Comparison of ENCODE assay signal across 9 cellular contexts in genomic region chr3:190883973-190884832, GRCh38. TPM values are rescaled to one million over a fixed set of nuclear protein-coding genes. Genes with fewer than 3 reads are reported as not detected.
DNase-seq lines count a peak whose midpoint lies in the region; ATAC-seq, FAIRE-seq and TF ChIP-seq lines count a peak whose summit lies in the region.
"Had no signal": no experiment of that assay in that cellular context is flagged by ENCODE, and none has a peak within 500 bp of the region (broad histone marks: within the 10 kb centered on the region; RNA-seq: fewer than 3 reads in every experiment).

No MANE protein-coding gene starts in this region.

- H3K4me1 ChIP-seq in A549 = no peaks in the 10 kb centered on the region
- no peaks in the 10 kb centered on the region for H3K4me1 ChIP-seq in H1 (replicated peaks in 1 of 4; ENCODE audit: control insufficient read depth in 3 of 4, insufficient read depth in 4 of 4, low read length in 3 of 4)
- no peaks in the 10 kb centered on the region for H3K4me1 ChIP-seq in mucosa of descending colon (ENCODE audit: low read depth)

- no peaks in the 10 kb centered on the region for H3K79me2 ChIP-seq in H1 (ENCODE audit: control insufficient read depth in 1 of 2, insufficient read depth in 2 of 2, low read length in 2 of 2)

- H3K27ac ChIP-seq in A549 (no peak overlapping the region), H1 (ENCODE audit: low read depth, low read length) (no peak overlapping the region)

- no peak overlapping the region for H2AK5ac ChIP-seq in H1 (ENCODE audit: low read depth, low read length)

- POLR2A ChIA-PET in A549 (lab: Yijun Ruan, JAX) = no interaction called here
- POLR2A ChIA-PET in H1 (lab: Charles Lee; ENCODE audit: partially characterized antibody) = no interaction called here

- no peaks in the 10 kb centered on the region for H3K23me2 ChIP-seq in H1 (ENCODE audit: low read depth, low read length)

- H3K18ac ChIP-seq in H1 (ENCODE audit: extremely low read depth, low read length) = no peak overlapping the region

- no peak overlapping the region for H2BK20ac ChIP-seq in H1 (ENCODE audit: low read length)

- no peak overlapping the region for H3K9ac ChIP-seq in H1 (replicated peaks in 1 of 4; ENCODE audit: extremely low read depth in 1 of 4, low read depth in 3 of 4, low read length in 3 of 4)

- DNase-seq in A549 (ENCODE audit: low read depth in 1 of 2, low spot score in 1 of 2) = peak in 1 of 2 experiments; percentile 54
- peak; percentile 67 for DNase-seq in GM03348 (ENCODE audit: low spot score)
- peak; percentile 69 for DNase-seq in HCEC 1CT
- DNase-seq in LoVo (ENCODE audit: low spot score) = peak; percentile 72
- DNase-seq in RPMI8226 = peak; percentile 74
- peak; percentile 27 to 51 for DNase-seq in H1 (ENCODE audit: low read depth in 1 of 2, low spot score in 2 of 2)
- peak in 1 of 3 donors; percentile 51 for DNase-seq in mucosa of descending colon
- DNase-seq in activated effector memory CD4-positive, alpha-beta T cell treated with Interleukin-2 at 50 U/mL for 16 hours = no peak

- peak; percentile 45 to 53; a peak in 4 of 5 replicates for TF ChIP-seq RAD21 in A549 (conservative IDR thresholded peaks at IDR 0.05 in 1 of 2, IDR thresholded peaks at IDR 0.05 in 1 of 2)
- peak; percentile 68 to 72 for TF ChIP-seq RAD21 in H1 (IDR thresholded peaks at IDR 0.05 in 1 of 2, conservative IDR thresholded peaks at IDR 0.05 in 1 of 2; ENCODE audit: low read depth in 2 of 2, low read length in 2 of 2)

- FAIRE-seq in A549 (lab: Jason Lieb, UNC) = no peak
- peak; percentile 72 for FAIRE-seq in H1 (lab: Jason Lieb, UNC)

- no peak overlapping the region for H3K4ac ChIP-seq in H1 (replicated peaks; ENCODE audit: insufficient read length, low read depth, low read length)

- H3K79me1 ChIP-seq in H1 (ENCODE audit: low read depth, low read length) = no peaks in the 10 kb centered on the region

- no peak overlapping the region for H4K91ac ChIP-seq in H1 (replicated peaks; ENCODE audit: insufficient read length, low read length)

- H3K9me3 ChIP-seq in A549 = no peaks in the 10 kb centered on the region
- no peaks in the 10 kb centered on the region for H3K9me3 ChIP-seq in H1 (ENCODE audit: insufficient read depth in 2 of 2, low read depth in 1 of 2, low read length in 1 of 2)
- H3K9me3 ChIP-seq in mucosa of descending colon = no peaks in the 10 kb centered on the region

- H3K56ac ChIP-seq in H1 (replicated peaks; ENCODE audit: insufficient read length, low read depth, low read length) = no peak overlapping the region

- no peak overlapping the region for H2BK12ac ChIP-seq in H1 (ENCODE audit: low read depth, low read length)

- TF ChIP-seq POLR2A in A549 (IDR thresholded peaks at IDR 0.05; ENCODE audit: low read length) = no peak
- no peak for TF ChIP-seq POLR2A in H1 (IDR thresholded peaks at IDR 0.05; ENCODE audit: control extremely low read depth in 1 of 2, low read depth in 2 of 2, low read length in 2 of 2)

- TF ChIP-seq CTCF in A549 (IDR thresholded peaks at IDR 0.05) = peak; percentile 75
- peak in 2 of 3 experiments; percentile 59 to 84; a peak in 3 of 4 replicates for TF ChIP-seq CTCF in H1 (IDR thresholded peaks at IDR 0.05; ENCODE audit: control extremely low read depth in 1 of 3, insufficient read depth in 1 of 3, low read depth in 1 of 3, low read length in 3 of 3)
- peak; percentile 53 for TF ChIP-seq CTCF in mucosa of descending colon (IDR thresholded peaks at IDR 0.05)

- H3K4me3 ChIP-seq in A549 = no peak overlapping the region
- no peak overlapping the region for H3K4me3 ChIP-seq in H1 (ENCODE audit: extremely low read depth in 1 of 4, insufficient read depth in 2 of 4, low read depth in 3 of 4, low read length in 4 of 4)
- H3K4me3 ChIP-seq in mucosa of descending colon = no peak overlapping the region

- no peaks in the 10 kb centered on the region for H3K27me3 ChIP-seq in H1 (replicated peaks in 1 of 4; ENCODE audit: control insufficient read depth in 3 of 4, extremely low read depth in 1 of 4, insufficient read depth in 3 of 4, low read length in 3 of 4)

- H3K14ac ChIP-seq in H1 (ENCODE audit: insufficient read length) = no peak overlapping the region

- no peak overlapping the region for H2BK5ac ChIP-seq in H1 (ENCODE audit: low read depth, low read length)

- intact Hi-C loops in mucosa of descending colon (cut with DNase I, micrococcal nuclease) = no loop called here

- CTCF ChIA-PET in A549 (lab: Yijun Ruan, JAX) = interaction anchor here (0.6 to 4.4 kb wide), 9 partner anchors 10 to 359 kb away, joined by 3 to 33 read pairs (median 3); no protein-coding TSS in a partner anchor
- CTCF ChIA-PET in H1 (lab: Charles Lee; ENCODE audit: partially characterized antibody) = interaction anchor here (0.5 to 6.3 kb wide), 36 partner anchors 8 to 738 kb away, joined by 3 to 70 read pairs (median 4); no protein-coding TSS in a partner anchor

- no peak overlapping the region for H4K8ac ChIP-seq in H1 (ENCODE audit: extremely low read depth, insufficient read depth, low read length)

- no peaks in the 10 kb centered on the region for H3K36me3 ChIP-seq in H1 (ENCODE audit: control insufficient read depth in 2 of 4, insufficient read depth in 4 of 4, low read length in 3 of 4)
- H3K36me3 ChIP-seq in mucosa of descending colon (ENCODE audit: low read depth) = no peaks in the 10 kb centered on the region

- no peak overlapping the region for H2BK120ac ChIP-seq in H1 (replicated peaks; ENCODE audit: low read depth, low read length)

- peak overlapping the region; percentile 47; the same call in 1 of the 2 replicates for H2AFZ ChIP-seq in H1 (ENCODE audit: low read length)

- H3K4me2 ChIP-seq in A549 (no peak overlapping the region), H1 (ENCODE audit: insufficient read depth in 1 of 2, low read depth in 2 of 2, low read length in 2 of 2) (no peak overlapping the region)

- no peak overlapping the region for H4K5ac ChIP-seq in H1 (ENCODE audit: insufficient read length, low read depth, low read length)

- no peak overlapping the region for H3K23ac ChIP-seq in H1 (ENCODE audit: insufficient read length)

- H2BK15ac ChIP-seq in H1 (ENCODE audit: low read length) = no peak overlapping the region

- peak; percentile 56 to 72; a peak in 3 of 6 replicates for ATAC-seq in A549
- ATAC-seq in mucosa of descending colon = peak; percentile 40

- WGBS in A549 (ENCODE audit: missing lambda C conversion rate) = 3% methylated on average over 7 of the region's 7 CpGs
- 43 to 100% methylated on average over 1 to 7 of the region's 7 CpGs for WGBS in H1 (ENCODE audit: extremely low coverage in 1 of 2, insufficient coverage in 1 of 2, insufficient read length in 1 of 2, insufficient replicate concordance in 2 of 2, low coverage in 1 of 2, low lambda C conversion rate in 2 of 2, missing lambda C conversion rate in 1 of 2), 2 experiments

- TF ChIP-seq EP300 in A549 (IDR thresholded peaks at IDR 0.05) = no peak
- TF ChIP-seq EP300 in H1 (IDR thresholded peaks at IDR 0.05; ENCODE audit: borderline replicate concordance in 1 of 2, low read depth in 2 of 2, low read length in 2 of 2) = no peak

- no peaks in the 10 kb centered on the region for H4K20me1 ChIP-seq in H1 (replicated peaks in 1 of 2; ENCODE audit: control insufficient read depth in 1 of 2, insufficient read depth in 2 of 2, low read length in 2 of 2)

TF ChIP-seq in A549, 52 proteins besides CTCF, POLR2A, EP300 and RAD21:
- no peak for TF ChIP-seq NR3C1 (IDR thresholded peaks at IDR 0.05)
- no peak for TF ChIP-seq HOXB5 (CRISPR knock-in tag; IDR thresholded peaks at IDR 0.05)
- TF ChIP-seq RFX5 (IDR thresholded peaks at IDR 0.05) = no peak
- TF ChIP-seq SMC3 (IDR thresholded peaks at IDR 0.05) = peak; percentile 55
- no peak for TF ChIP-seq E2F6 (IDR thresholded peaks at IDR 0.05; ENCODE audit: borderline replicate concordance, low read depth)
- no peak for TF ChIP-seq JUN (IDR thresholded peaks at IDR 0.05)
- no peak for TF ChIP-seq BHLHE40 (IDR thresholded peaks at IDR 0.05; ENCODE audit: low read depth, low read length)

TF ChIP-seq in H1, 55 proteins besides CTCF, POLR2A, EP300 and RAD21 (continues in another document):
- no peak for TF ChIP-seq NRF1 (IDR thresholded peaks at IDR 0.05; ENCODE audit: low read depth, low read length)

RNA-seq across cellular contexts. Expression of gene GMNC, which starts 21.7 kb away (rescaled TPM):
- polyA plus RNA-seq in A549 (2011; rRNA removed) = not detected in 2 replicates
- not detected in 2 replicates for polyA plus RNA-seq in A549 (2012; cell fraction: cytosol; rRNA removed)
- not detected in 2 replicates for polyA plus RNA-seq in A549 (2012; cell fraction: nucleus; rRNA removed)
- not detected in 3 replicates for polyA plus RNA-seq in A549 (2017; fragmentation: RNase III; extraction: RNeasy Plus Mini Kit Qiagen cat#74134 plus additional on column Dnase treatment)
- not detected in 2 replicates for polyA minus RNA-seq in A549 (2011; rRNA and poly(A)+ RNA removed)
- 0.24 and 0.50 TPM in 2 replicates for total RNA-seq in H1 (2021; fragmentation: NEBNext Ultra II Directional; extraction: Animal tissue kit (Norgen Biotek cat#: 25700))
- 0.03 and 0.05 TPM in 2 replicates for polyA plus RNA-seq in H1 (2011; rRNA removed)
- polyA plus RNA-seq in H1 (2011; cell fraction: cytosol; rRNA removed) = not detected
- not detected for polyA plus RNA-seq in H1 (2011; cell fraction: nucleus; rRNA removed)
- 0.17 to 0.27 TPM in 2 of 4 replicates, not detected in the others for polyA plus RNA-seq in H1 (2012, experiment 1 of 2)
- not detected for polyA plus RNA-seq in H1 (2012, experiment 2 of 2)
- 0.06 TPM for polyA plus RNA-seq in H1 (2013, experiment 1 of 2)
- polyA plus RNA-seq in H1 (2013, experiment 2 of 2) = 0.09 TPM
- polyA minus RNA-seq in H1 (2011; rRNA and poly(A)+ RNA removed) = 0.22 and 0.27 TPM in 2 replicates
- polyA minus RNA-seq in H1 (2011; cell fraction: cytosol; rRNA and poly(A)+ RNA removed) = not detected
- polyA minus RNA-seq in H1 (2011; cell fraction: nucleus; rRNA and poly(A)+ RNA removed) = not detected
- total RNA-seq in mucosa of descending colon = not detected
- total RNA-seq: mononuclear cell had no signal

Comparison
In these comparisons a context has a peak if more than half of its experiments do, and no peak if none do; other contexts are left out.
1. Of the 18 proteins assayed by ChIP-seq in both H1 and A549: peak only in H1: none; only in A549: none; in both: CTCF and RAD21; in neither: 16.